8 cellular contexts compared by ENCODE assay signal in the genomic region with DNA sequence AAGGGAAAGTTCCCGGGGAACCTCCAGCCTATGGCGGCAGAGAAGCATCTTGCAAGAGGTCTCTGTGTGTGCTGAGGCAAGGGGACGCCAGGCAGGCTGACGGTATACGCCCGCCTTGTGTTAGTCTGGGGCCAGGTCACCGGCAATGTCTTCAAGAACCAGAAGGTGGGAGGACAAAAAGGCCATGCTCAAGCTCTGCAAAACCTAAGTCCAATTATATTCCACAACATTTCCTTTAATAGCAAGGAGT.
DNase-seq lines count a peak whose midpoint lies in the region; ATAC-seq and TF ChIP-seq lines count a peak whose summit lies in the region.

No MANE protein-coding gene starts in this region.

- H3K27me3 ChIP-seq in neutrophil, result no peaks in the 10 kb centered on the region

- H3K27ac Mint-ChIP-seq in dendritic cell treated with granulocyte-macrophage colony-stimulating factor and Interleukin-4, amounts not matched to agents 40 ng/mL and 50 ng/mL, for 4 days, result peak overlapping the region; percentile 91

- H3K27me3 Mint-ChIP-seq in dendritic cell treated with granulocyte-macrophage colony-stimulating factor and Interleukin-4, amounts not matched to agents 40 ng/mL and 50 ng/mL, for 4 days, result no peaks in the 10 kb centered on the region

- ATAC-seq in GM21528 (IDR thresholded peaks at IDR 0.05; ENCODE audit: low FRiP score, unreplicated experiment), result no peak
- no peak for ATAC-seq in HG03025 (IDR thresholded peaks at IDR 0.05; ENCODE audit: low FRiP score, unreplicated experiment)

- peak overlapping the region; percentile 94 for H3K27ac ChIP-seq in KOPT-K1 (ENCODE audit: low read depth, low read length, poor library complexity, severe bottlenecking)
- peak overlapping the region; percentile 95 for H3K27ac ChIP-seq in neutrophil

- peaks cover 49% of the 10 kb centered on the region for H3K36me3 Mint-ChIP-seq in dendritic cell treated with granulocyte-macrophage colony-stimulating factor and Interleukin-4, amounts not matched to agents 40 ng/mL and 50 ng/mL, for 4 days (ENCODE audit: low read depth)

- no peaks in the 10 kb centered on the region for H3K9me3 Mint-ChIP-seq in dendritic cell treated with granulocyte-macrophage colony-stimulating factor and Interleukin-4, amounts not matched to agents 40 ng/mL and 50 ng/mL, for 4 days

- DNase-seq in islet precursor cell (no peak), AG08395 (ENCODE audit: low spot score) (no peak)

- H3K4me3 Mint-ChIP-seq in dendritic cell treated with granulocyte-macrophage colony-stimulating factor and Interleukin-4, amounts not matched to agents 40 ng/mL and 50 ng/mL, for 4 days, result peak overlapping the region; percentile 94

- intact Hi-C loops in dendritic cell treated with granulocyte-macrophage colony-stimulating factor and Interleukin-4, amounts not matched to agents 40 ng/mL and 50 ng/mL, for 4 days (cut with micrococcal nuclease), result loop anchor here (1.0 to 5.0 kb wide), 6 partner anchors 21 to 416 kb away; a partner anchor contains a TSS

- peaks cover 27 to 32% of the 10 kb centered on the region in 2 experiments for H3K4me1 ChIP-seq in neutrophil (ENCODE audit: control insufficient read depth in 1 of 2, insufficient read depth in 1 of 2, low read depth in 1 of 2, low read length in 1 of 2)

- H3K9me3 ChIP-seq in KOPT-K1 (ENCODE audit: insufficient read depth, low read length, poor library complexity, severe bottlenecking) (no peaks in the 10 kb centered on the region), neutrophil (no peaks in the 10 kb centered on the region)

- H3K36me3 ChIP-seq in KOPT-K1 (ENCODE audit: insufficient read depth, low read length), result peaks cover 33% of the 10 kb centered on the region
- H3K36me3 ChIP-seq in neutrophil, result peaks cover 27% of the 10 kb centered on the region

- TF ChIP-seq CTCF in GM12875 (IDR thresholded peaks at IDR 0.05; ENCODE audit: borderline replicate concordance, insufficient read depth, low read depth, low read length) (no peak), neutrophil (IDR thresholded peaks at IDR 0.05) (no peak)

- peak overlapping the region; percentile 61 for H3K4me3 ChIP-seq in GM12875 (ENCODE audit: low read depth, low read length)
- peak overlapping the region; percentile 98 for H3K4me3 ChIP-seq in neutrophil (ENCODE audit: low read depth in 1 of 2, low read length in 1 of 2)

- H3K4me1 Mint-ChIP-seq in dendritic cell treated with granulocyte-macrophage colony-stimulating factor and Interleukin-4, amounts not matched to agents 40 ng/mL and 50 ng/mL, for 4 days (ENCODE audit: low read depth), result peaks cover 66% of the 10 kb centered on the region
